Comparison of ENCODE assay signal across 23 cellular contexts in the genomic region with DNA sequence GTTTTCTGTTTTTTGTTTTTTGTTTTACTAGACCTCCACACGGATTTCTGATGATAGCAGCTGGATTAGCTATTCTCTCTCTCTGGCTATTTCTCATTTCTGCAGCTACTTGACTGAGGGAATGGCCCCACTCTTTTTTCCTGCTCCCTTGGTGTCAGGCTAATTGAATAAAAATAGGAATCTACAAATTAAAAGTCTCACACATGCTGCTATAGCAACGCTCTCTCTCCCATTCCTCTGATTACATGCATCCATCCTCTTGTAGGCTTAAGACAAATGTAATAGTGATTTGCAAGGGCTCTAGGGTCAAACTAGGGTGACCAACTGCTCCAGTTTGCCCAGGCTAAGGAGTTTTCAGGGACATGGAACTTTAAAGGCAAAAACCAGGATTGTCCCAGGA.
DNase-seq lines count a peak whose midpoint lies in the region; ATAC-seq and TF ChIP-seq lines count a peak whose summit lies in the region.
"Had no signal": no experiment of that assay in that cellular context is flagged by ENCODE, and none has a peak within 500 bp of the region (broad histone marks: within the 10 kb centered on the region; RNA-seq: fewer than 3 reads in every experiment).

No MANE protein-coding gene starts in this region.

- H3K4me1 ChIP-seq in GM23338 (ENCODE audit: insufficient read depth) (peaks cover 35% of the 10 kb centered on the region), Panc1 (ENCODE audit: control insufficient read depth, insufficient read depth, low read length) (peaks cover 10% of the 10 kb centered on the region), psoas muscle (no peaks in the 10 kb centered on the region)

- BruUV-seq in Panc1 (replicated peaks; lab: Mats Ljungman, UMichigan) = no TSS peak

- in situ Hi-C loops in Panc1 (cut with HindIII; ENCODE audit: low pct_unique_long_range_greater_than_20kb, low sequenced_read_pairs) = no loop called here

- no peak overlapping the region for H2AFZ ChIP-seq in GM23338

- H3K27ac ChIP-seq in GM23338 (ENCODE audit: low read depth) = no peak overlapping the region
- H3K27ac ChIP-seq in Panc1 (ENCODE audit: low read length) = peak overlapping the region; percentile 69
- no peak overlapping the region for H3K27ac ChIP-seq in psoas muscle
- H3K27ac ChIP-seq: C4-2B, HL-60 had no signal

- H3K36me3 Mint-ChIP-seq in GM23338 (ENCODE audit: low read depth) (peaks cover 11% of the 10 kb centered on the region; the same call in 1 of the 3 replicates), nephron progenitor cell (ENCODE audit: low read depth) (peaks cover 27% of the 10 kb centered on the region)
- H3K36me3 Mint-ChIP-seq in activated T-cell treated with anti-CD3 and anti-CD28 coated beads, Interleukin-2, amount 50 U/mL, for 72 hours (ENCODE audit: insufficient read depth in 2 of 2) = peaks cover 5 to 10% of the 10 kb centered on the region in 2 donors
- H3K36me3 Mint-ChIP-seq: CD8-positive, alpha-beta memory T cell had no signal

- CTCF ChIA-PET in Panc1 (lab: Charles Lee) = no interaction called here

- H3K4me1 Mint-ChIP-seq in GM23338 (peaks cover 41% of the 10 kb centered on the region), nephron progenitor cell (peaks cover 53% of the 10 kb centered on the region)
- H3K4me1 Mint-ChIP-seq in activated T-cell treated with anti-CD3 and anti-CD28 coated beads, Interleukin-2, amount 50 U/mL, for 72 hours (ENCODE audit: low read depth) = peaks cover 19% of the 10 kb centered on the region

- H3K9me2 ChIP-seq in GM23338 (ENCODE audit: insufficient read depth) = peaks cover 4% of the 10 kb centered on the region; the same call in 1 of the 2 replicates
- H3K9me2 ChIP-seq: SK-N-SH had no signal

- intact Hi-C loops in Panc1 (cut with micrococcal nuclease; ENCODE audit: unreplicated experiment) (no loop called here), psoas muscle (cut with DNase I) (no loop called here)

- POLR2A ChIA-PET in Panc1 (lab: Charles Lee) = no interaction called here

- no peak overlapping the region for H3K4me3 Mint-ChIP-seq in GM23338
- no peak overlapping the region for H3K4me3 Mint-ChIP-seq in nephron progenitor cell
- H3K4me3 Mint-ChIP-seq in activated T-cell treated with anti-CD3 and anti-CD28 coated beads, Interleukin-2, amount 50 U/mL, for 72 hours = no peak overlapping the region
- H3K4me3 Mint-ChIP-seq: CD8-positive, alpha-beta memory T cell had no signal

- WGBS in psoas muscle, 3 donors = 62 to 69% (median 68%) methylated on average over 2 of the region's 2 CpGs

- peaks cover 7% of the 10 kb centered on the region; the same call in 2 of the 3 replicates for H3K9me3 Mint-ChIP-seq in GM23338
- H3K9me3 Mint-ChIP-seq in nephron progenitor cell = peaks cover 31% of the 10 kb centered on the region
- H3K9me3 Mint-ChIP-seq in activated T-cell treated with anti-CD3 and anti-CD28 coated beads, Interleukin-2, amount 50 U/mL, for 72 hours = peaks cover 7 to 14% of the 10 kb centered on the region in 2 donors
- H3K9me3 Mint-ChIP-seq: CD8-positive, alpha-beta memory T cell had no signal

- H3K9me3 ChIP-seq in Panc1 (ENCODE audit: control insufficient read depth, insufficient read depth, low read depth, low read length) (peaks cover 37% of the 10 kb centered on the region; the same call in 1 of the 2 replicates), psoas muscle (peaks cover 6% of the 10 kb centered on the region)
- H3K9me3 ChIP-seq: SK-N-SH had no signal

- H4K20me1 ChIP-seq in GM23338 (replicated peaks; ENCODE audit: insufficient read depth) = no peaks in the 10 kb centered on the region

- peak; percentile 80 for ATAC-seq in GM23338
- no peak for ATAC-seq in Panc1
- ATAC-seq in activated T-cell treated with anti-CD3 and anti-CD28 coated beads, Interleukin-2, amount 50 U/mL, for 72 hours (replicated peaks in 1 of 2) = no peak
- no peak for ATAC-seq in psoas muscle
- no peak for ATAC-seq in HG03521 (IDR thresholded peaks at IDR 0.05; ENCODE audit: unreplicated experiment)
- ATAC-seq: HepG2 had no signal

- DNase-seq in GM23338 (ENCODE audit: low spot score) (peak; percentile 80), Panc1 (ENCODE audit: low read depth, low spot score) (no peak), iPS DF 19.7 (ENCODE audit: low read depth, low spot score) (peak; percentile 47), nephron progenitor cell (no peak), psoas muscle (no peak), DMS 273 (lab: John Stamatoyannopoulos, UW; ENCODE audit: unreplicated experiment) (no peak)
- DNase-seq in activated T-cell treated with anti-CD3 and anti-CD28 coated beads, Interleukin-2, amount 50 U/mL, for 72 hours = no peak
- DNase-seq: CD8-positive, alpha-beta memory T cell; DMS53; GDM1; KBM-7; MM.1S; NCI-H1048; NCI-H1436; NCI-H187 treated with DMSO at 0.1 percent for 48 hours; NCI-H345; NCI-H524; SIG-M5; SK-N-SH had no signal

- H3K27me3 Mint-ChIP-seq in GM23338 (ENCODE audit: insufficient read depth, low read depth, poor library complexity) = peaks cover 3% of the 10 kb centered on the region
- peaks cover under 1% of the 10 kb centered on the region for H3K27me3 Mint-ChIP-seq in nephron progenitor cell (ENCODE audit: low read depth, poor library complexity)
- H3K27me3 Mint-ChIP-seq in activated T-cell treated with anti-CD3 and anti-CD28 coated beads, Interleukin-2, amount 50 U/mL, for 72 hours (ENCODE audit: low read depth) = peaks cover 28% of the 10 kb centered on the region
- H3K27me3 Mint-ChIP-seq: CD8-positive, alpha-beta memory T cell had no signal

- no peaks in the 10 kb centered on the region for H3F3A ChIP-seq in GM23338 (replicated peaks; ENCODE audit: low read depth)

- H3K4me3 ChIP-seq in GM23338 = no peak overlapping the region
- H3K4me3 ChIP-seq in Panc1 (ENCODE audit: low read depth in 2 of 2, low read length in 2 of 2) = no peak overlapping the region
- H3K4me3 ChIP-seq in psoas muscle = no peak overlapping the region

- H3K79me2 ChIP-seq in GM23338 (replicated peaks; ENCODE audit: insufficient read depth) = no peaks in the 10 kb centered on the region

- H3K27me3 ChIP-seq in GM23338 (ENCODE audit: insufficient read depth) (no peaks in the 10 kb centered on the region), Panc1 (ENCODE audit: control insufficient read depth, insufficient read depth, low read length) (no peaks in the 10 kb centered on the region), psoas muscle (ENCODE audit: insufficient read depth in 3 of 3, low read length in 2 of 3) (peaks cover 0 to 3% (median 0%) of the 10 kb centered on the region in 3 donors)

- no peak for TF ChIP-seq CTCF in GM23338 (conservative IDR thresholded peaks at IDR 0.05; ENCODE audit: low read depth in 2 of 2)
- no peak for TF ChIP-seq CTCF in Panc1 (IDR thresholded peaks at IDR 0.05)
- TF ChIP-seq CTCF in nephron progenitor cell (IDR thresholded peaks at IDR 0.05) = no peak
- no peak for TF ChIP-seq CTCF in psoas muscle (IDR thresholded peaks at IDR 0.05)

- H3K27ac Mint-ChIP-seq in GM23338 (no peak overlapping the region), nephron progenitor cell (peak overlapping the region; percentile 11)
- no peak overlapping the region for H3K27ac Mint-ChIP-seq in activated T-cell treated with anti-CD3 and anti-CD28 coated beads, Interleukin-2, amount 50 U/mL, for 72 hours
- H3K27ac Mint-ChIP-seq: CD8-positive, alpha-beta memory T cell had no signal

- peak overlapping the region; percentile 10; the same call in 1 of the 2 replicates for H3K4me2 ChIP-seq in GM23338
- H3K4me2 ChIP-seq: SK-N-SH had no signal

- H3K36me3 ChIP-seq in GM23338 (ENCODE audit: insufficient read depth) = no peaks in the 10 kb centered on the region
- no peaks in the 10 kb centered on the region for H3K36me3 ChIP-seq in Panc1 (ENCODE audit: control insufficient read depth, insufficient read depth, low read length)
- no peaks in the 10 kb centered on the region for H3K36me3 ChIP-seq in psoas muscle (ENCODE audit: insufficient read depth in 1 of 2, low read depth in 1 of 2)

TF ChIP-seq in GM23338, 12 proteins besides CTCF, POLR2A, EP300 and RAD21 (continues in another document):
- TF ChIP-seq STAT1 (IDR thresholded peaks at IDR 0.05; ENCODE audit: unreplicated experiment) (no peak), EZH2phosphoT487 (IDR thresholded peaks at IDR 0.05; ENCODE audit: unreplicated experiment) (no peak), POLR2AphosphoS5 (IDR thresholded peaks at IDR 0.05; ENCODE audit: low read depth) (no peak), ZNF114 (CRISPR knock-in tag; IDR thresholded peaks at IDR 0.05) (no peak), JUNB (IDR thresholded peaks at IDR 0.05; ENCODE audit: unreplicated experiment) (no peak)

Comparison
In these comparisons a context has a peak if more than half of its experiments do, and no peak if none do; other contexts are left out.
1. DNase-seq: peak in GM23338 (single experiment) and iPS DF 19.7 (single experiment); none in Panc1 (single experiment), nephron progenitor cell (single experiment), activated T-cell treated with anti-CD3 and anti-CD28 coated beads, Interleukin-2, amount 50 U/mL, for 72 hours (0 of 2), psoas muscle (0 of 2) and DMS 273 (single experiment).